ENCODE assay signal across 8 cellular contexts in genomic region chr7:29106128-29106988, GRCh38. TPM values are rescaled to one million over a fixed set of nuclear protein-coding genes. Genes with fewer than 3 reads are reported as not detected.
DNase-seq lines count a peak whose midpoint lies in the region; ATAC-seq, FAIRE-seq and TF ChIP-seq lines count a peak whose summit lies in the region.

No MANE protein-coding gene starts in this region.

- no peak overlapping the region for H3K27ac ChIP-seq in keratinocyte (ENCODE audit: control insufficient read depth, insufficient read depth, low read length)
- no peak overlapping the region for H3K27ac ChIP-seq in CD8-positive, alpha-beta T cell (ENCODE audit: low read depth, low read length)

- H2AFZ ChIP-seq in keratinocyte (ENCODE audit: control insufficient read depth, low read length): no peak overlapping the region

- H3K9ac ChIP-seq in NT2/D1 (ENCODE audit: insufficient read length, low read depth) (no peak overlapping the region), keratinocyte (ENCODE audit: control insufficient read depth, extremely low read depth, insufficient read depth, low read length) (no peak overlapping the region)

- dilution Hi-C loops in keratinocyte (cut with MboI; ENCODE audit: extremely low pct_ligation_motif_present, low sequenced_read_pairs): loop anchor here (25.0 kb wide), 1 partner anchor 169 kb away; no protein-coding TSS in a partner anchor

- peak; percentile 95 for FAIRE-seq in keratinocyte (lab: Jason Lieb, UNC)

- H3K4me3 Mint-ChIP-seq in MCF 10A (ENCODE audit: unreplicated experiment): no peak overlapping the region
- H3K4me3 Mint-ChIP-seq in stimulated activated naive CD8-positive, alpha-beta T cell treated with anti-CD3 and anti-CD28 coated beads, Interleukin-15, amount 100 ng/mL, for 72 hours: no peak overlapping the region
- H3K4me3 Mint-ChIP-seq in CD8-positive, alpha-beta T cell: no peak overlapping the region

- H4K20me1 ChIP-seq in keratinocyte (ENCODE audit: control insufficient read depth, extremely low read depth, insufficient read depth, low read length): no peaks in the 10 kb centered on the region

- H3K36me3 ChIP-seq in NT2/D1 (ENCODE audit: insufficient read depth, insufficient read length, low read length) (peaks cover 7% of the 10 kb centered on the region), keratinocyte (ENCODE audit: control insufficient read depth in 2 of 2, extremely low read depth in 1 of 2, insufficient read depth in 2 of 2, low read length in 2 of 2) (no peaks in the 10 kb centered on the region)
- H3K36me3 ChIP-seq in CD8-positive, alpha-beta T cell (ENCODE audit: insufficient read depth, low read length): no peaks in the 10 kb centered on the region

- no TSS peak for BruUV-seq in MCF 10A (replicated peaks; lab: Mats Ljungman, UMichigan)

- H3K9me3 ChIP-seq in NT2/D1 (ENCODE audit: insufficient read depth, low read length) (no peaks in the 10 kb centered on the region), keratinocyte (ENCODE audit: control insufficient read depth, low read depth, low read length) (peaks cover 2% of the 10 kb centered on the region)
- no peaks in the 10 kb centered on the region for H3K9me3 ChIP-seq in CD8-positive, alpha-beta T cell (ENCODE audit: low read length)

- no peaks in the 10 kb centered on the region for H3K79me2 ChIP-seq in keratinocyte (ENCODE audit: control insufficient read depth, insufficient read depth, low read length)

- peaks cover 47% of the 10 kb centered on the region for H3K4me1 Mint-ChIP-seq in MCF 10A (ENCODE audit: insufficient read depth, unreplicated experiment)
- H3K4me1 Mint-ChIP-seq in stimulated activated naive CD8-positive, alpha-beta T cell treated with anti-CD3 and anti-CD28 coated beads, Interleukin-15, amount 100 ng/mL, for 72 hours: no peaks in the 10 kb centered on the region
- H3K4me1 Mint-ChIP-seq in CD8-positive, alpha-beta T cell (ENCODE audit: low read depth): peaks cover 3% of the 10 kb centered on the region

- H3K4me3 ChIP-seq in GM12875 (ENCODE audit: low read depth, low read length) (no peak overlapping the region), NT2/D1 (ENCODE audit: insufficient read length, low read depth) (no peak overlapping the region), keratinocyte (ENCODE audit: control insufficient read depth in 2 of 3, extremely low read depth in 1 of 3, insufficient read depth in 2 of 3, low read depth in 1 of 3, low read length in 3 of 3) (no peak overlapping the region)
- H3K4me3 ChIP-seq in CD8-positive, alpha-beta T cell (ENCODE audit: low read depth, low read length): no peak overlapping the region

- POLR2A ChIA-PET in MCF 10A (lab: Yijun Ruan, JAX): interaction anchor here (0.5 to 2.3 kb wide), 9 partner anchors 9 to 926 kb away, joined by 3 to 15 read pairs (median 3); no protein-coding TSS in a partner anchor
- POLR2A ChIA-PET in CD8-positive, alpha-beta T cell (lab: Charles Lee): no interaction called here

- TF ChIP-seq CTCF in AG09319 (IDR thresholded peaks at IDR 0.05; ENCODE audit: low read depth, low read length) (peak; percentile 91), GM12875 (IDR thresholded peaks at IDR 0.05; ENCODE audit: borderline replicate concordance, insufficient read depth, low read depth, low read length) (peak; percentile 76; the same call in 1 of the 2 replicates), MCF 10A (IDR thresholded peaks at IDR 0.05; ENCODE audit: unreplicated experiment) (peak; percentile 80), keratinocyte (optimal IDR thresholded peaks at IDR 0.05 in 1 of 3, IDR thresholded peaks at IDR 0.05 in 1 of 3, conservative IDR thresholded peaks at IDR 0.05 in 1 of 3; ENCODE audit: extremely low read depth in 1 of 3, insufficient read depth in 2 of 3, low read length in 3 of 3) (peak; percentile 73 to 92 (median 89))
- TF ChIP-seq CTCF in CD8-positive, alpha-beta T cell (IDR thresholded peaks at IDR 0.05): no peak

- CTCF ChIA-PET in MCF 10A (lab: Yijun Ruan, JAX): interaction anchor here (0.6 to 23.6 kb wide), 76 partner anchors 10 to 1827 kb away, joined by 3 to 712 read pairs (median 3); no protein-coding TSS in a partner anchor
- CTCF ChIA-PET in CD8-positive, alpha-beta T cell (lab: Charles Lee): interaction anchor here (0.7 to 1.4 kb wide), 11 partner anchors 10 to 191 kb away, joined by 3 to 17 read pairs (median 4); no protein-coding TSS in a partner anchor

- no peaks in the 10 kb centered on the region for H3K27me3 Mint-ChIP-seq in MCF 10A (ENCODE audit: insufficient read depth, unreplicated experiment)
- H3K27me3 Mint-ChIP-seq in stimulated activated naive CD8-positive, alpha-beta T cell treated with anti-CD3 and anti-CD28 coated beads, Interleukin-15, amount 100 ng/mL, for 72 hours: peaks cover 23% of the 10 kb centered on the region
- H3K27me3 Mint-ChIP-seq in CD8-positive, alpha-beta T cell (ENCODE audit: low read depth): no peaks in the 10 kb centered on the region

- no peak overlapping the region for H3K4me2 ChIP-seq in keratinocyte (ENCODE audit: control insufficient read depth, extremely low read depth, insufficient read depth, low read depth, low read length)

- H3K4me1 ChIP-seq in NT2/D1 (ENCODE audit: insufficient read depth, insufficient read length) (peaks cover 3% of the 10 kb centered on the region), keratinocyte (ENCODE audit: control insufficient read depth, extremely low read depth, insufficient read depth, low read length) (peaks cover 25% of the 10 kb centered on the region)
- H3K4me1 ChIP-seq in CD8-positive, alpha-beta T cell (ENCODE audit: insufficient read depth, low read length): no peaks in the 10 kb centered on the region

- H3K36me3 Mint-ChIP-seq in MCF 10A (ENCODE audit: insufficient read depth, unreplicated experiment): peaks cover 20% of the 10 kb centered on the region
- no peaks in the 10 kb centered on the region for H3K36me3 Mint-ChIP-seq in CD8-positive, alpha-beta T cell

- H3K27me3 ChIP-seq in NT2/D1 (ENCODE audit: insufficient read depth, insufficient read length): no peaks in the 10 kb centered on the region
- H3K27me3 ChIP-seq in keratinocyte (ENCODE audit: control insufficient read depth, extremely low read depth, insufficient read depth, low read length): no peaks in the 10 kb centered on the region
- H3K27me3 ChIP-seq in CD8-positive, alpha-beta T cell (ENCODE audit: insufficient read depth, low read length): no peaks in the 10 kb centered on the region

- intact Hi-C loops in MCF 10A (cut with micrococcal nuclease): loop anchor here (1.0 to 10.0 kb wide), 5 partner anchors 179 to 518 kb away; no protein-coding TSS in a partner anchor
- intact Hi-C loops in CD8-positive, alpha-beta T cell (cut with DNase I, micrococcal nuclease): loop anchor here (1.0 to 5.0 kb wide), 3 partner anchors 183 to 301 kb away; no protein-coding TSS in a partner anchor

- DNase-seq in AG09319 (ENCODE audit: extremely low read depth, low read depth) (peak; percentile 31), HuH-7 (ENCODE audit: low spot score) (peak; percentile 30), NT2/D1 (ENCODE audit: low read depth, low spot score) (peak; percentile 74), MCF 10A (ENCODE audit: unreplicated experiment) (peak; percentile 72), keratinocyte (ENCODE audit: low read depth, low spot score) (no peak)
- DNase-seq in stimulated activated naive CD8-positive, alpha-beta T cell treated with anti-CD3 and anti-CD28 coated beads, Interleukin-15, amount 100 ng/mL, for 72 hours: peak; percentile 20 to 29
- DNase-seq in CD8-positive, alpha-beta T cell: no peak

- H3K27ac Mint-ChIP-seq in MCF 10A (ENCODE audit: low read depth, unreplicated experiment): peak overlapping the region; percentile 60
- no peak overlapping the region for H3K27ac Mint-ChIP-seq in stimulated activated naive CD8-positive, alpha-beta T cell treated with anti-CD3 and anti-CD28 coated beads, Interleukin-15, amount 100 ng/mL, for 72 hours
- H3K27ac Mint-ChIP-seq in CD8-positive, alpha-beta T cell: no peak overlapping the region

- no peaks in the 10 kb centered on the region for H3K9me1 ChIP-seq in keratinocyte (ENCODE audit: control insufficient read depth, extremely low read depth, insufficient read depth, low read length)

- no peaks in the 10 kb centered on the region for H3K9me3 Mint-ChIP-seq in MCF 10A (ENCODE audit: unreplicated experiment)
- H3K9me3 Mint-ChIP-seq in stimulated activated naive CD8-positive, alpha-beta T cell treated with anti-CD3 and anti-CD28 coated beads, Interleukin-15, amount 100 ng/mL, for 72 hours: no peaks in the 10 kb centered on the region
- H3K9me3 Mint-ChIP-seq in CD8-positive, alpha-beta T cell: no peaks in the 10 kb centered on the region

- peak; percentile 68 for ATAC-seq in stimulated activated naive CD8-positive, alpha-beta T cell treated with anti-CD3 and anti-CD28 coated beads, Interleukin-15, amount 100 ng/mL, for 72 hours
- ATAC-seq in CD8-positive, alpha-beta T cell: no peak

RNA-seq across cellular contexts. Expression of gene CPVL, which starts 40.0 kb away (rescaled TPM):
- 29.2 and 49.0 TPM in 2 replicates for total RNA-seq in MCF 10A (2022)
- polyA plus RNA-seq in keratinocyte: 2.4 to 9.8 TPM (median 7.8 TPM) in 3 replicates
- 2.7 TPM for polyA plus RNA-seq in keratinocyte (2011; ENCODE audit: low read depth)
- 2.1 and 3.4 TPM in 2 replicates for polyA plus RNA-seq in keratinocyte (2011; cell fraction: cytosol; rRNA removed)
- 5.1 and 5.6 TPM in 2 replicates for polyA plus RNA-seq in keratinocyte (2011; cell fraction: nucleus; rRNA removed)
- polyA plus RNA-seq in keratinocyte (2012; ENCODE audit: low replicate concordance): 1.1 and 2.9 TPM in 2 replicates
- 0.72 to 11.0 TPM (median 7.6 TPM) in 3 replicates for polyA minus RNA-seq in keratinocyte
- 4.8 TPM for polyA minus RNA-seq in keratinocyte (2011; cell fraction: cytosol; rRNA and poly(A)+ RNA removed)
- polyA minus RNA-seq in keratinocyte (2011; cell fraction: nucleus; rRNA and poly(A)+ RNA removed): 2.7 and 7.0 TPM in 2 replicates
- total RNA-seq in CD8-positive, alpha-beta T cell: under 1 TPM in 1 of 2 experiments, not detected in 1; 0.50 TPM

Comparison
In these comparisons a context has a peak if more than half of its experiments do, and no peak if none do; other contexts are left out.
1. DNase-seq: peak in AG09319 (single experiment), HuH-7 (single experiment), NT2/D1 (single experiment), MCF 10A (single experiment) and stimulated activated naive CD8-positive, alpha-beta T cell treated with anti-CD3 and anti-CD28 coated beads, Interleukin-15, amount 100 ng/mL, for 72 hours (2 of 2); none in keratinocyte (single experiment) and CD8-positive, alpha-beta T cell (0 of 7).
2. RNA of gene CPVL, which starts 40.0 kb away (total RNA-seq): 29.2 to 49.0 TPM in MCF 10A; 0.50 TPM in CD8-positive, alpha-beta T cell; every median in the first group is over 10 times any median in the second.